In genomic region chr7:47713595-47713994, GRCh38 we compare ENCODE assay signal across 20 cellular contexts.
A peak's percentile ranks its signal among the peaks of the same experiment; 100 is the strongest.
DNase-seq lines count a peak whose midpoint lies in the region; ATAC-seq, FAIRE-seq and TF ChIP-seq lines count a peak whose summit lies in the region.
"Had no signal": no experiment of that assay in that cellular context is flagged by ENCODE, and none has a peak within 500 bp of the region (broad histone marks: within the 10 kb centered on the region; RNA-seq: fewer than 3 reads in every experiment).

No MANE protein-coding gene starts in this region.

- H3K79me2 ChIP-seq in DOHH2 (ENCODE audit: control insufficient read depth, low read length) = no peaks in the 10 kb centered on the region
- no peaks in the 10 kb centered on the region for H3K79me2 ChIP-seq in OCI-LY1 (ENCODE audit: insufficient read depth, low read length)
- no peaks in the 10 kb centered on the region for H3K79me2 ChIP-seq in K562 (ENCODE audit: control insufficient read depth, insufficient read depth, low read length)

- H3K4me2 ChIP-seq in DOHH2 (ENCODE audit: low read length) = peak overlapping the region; percentile 77
- H3K4me2 ChIP-seq in OCI-LY1 (ENCODE audit: low read length) = peak overlapping the region; percentile 32; the same call in 1 of the 2 replicates
- H3K4me2 ChIP-seq in K562 (ENCODE audit: insufficient read depth, low read length) = no peak overlapping the region
- H3K4me2 ChIP-seq: BLaER1 treated with 17β-estradiol and CSF1 and Interleukin-3, amounts not matched to agents 10 nM and 100 nM had no signal

- in situ Hi-C loops in K562 (cut with MboI) = no loop called here

- H3K9me2 ChIP-seq in DOHH2 (replicated peaks; ENCODE audit: control insufficient read depth, low read length) (no peaks in the 10 kb centered on the region), OCI-LY1 (ENCODE audit: low read depth, low read length) (no peaks in the 10 kb centered on the region)

- no peak for TF ChIP-seq EP300 in K562 (IDR thresholded peaks at IDR 0.05; ENCODE audit: low read length)

- ATAC-seq in K562 (no peak), HG02623 (IDR thresholded peaks at IDR 0.05; ENCODE audit: unreplicated experiment) (no peak)
- ATAC-seq: CD8-positive, alpha-beta T cell; GM12878 had no signal

- H3K4me1 Mint-ChIP-seq in osteocyte (ENCODE audit: unreplicated experiment) = peaks cover 1% of the 10 kb centered on the region

- DNase-seq in K562 (ENCODE audit: extremely low read depth in 1 of 4, low spot score in 3 of 4) (no peak), osteocyte (ENCODE audit: extremely low spot score, unreplicated experiment) (peak; percentile 36), A172 (ENCODE audit: low spot score) (no peak)
- no peak for DNase-seq in activated CD4-positive, alpha-beta T cell treated with anti-CD3 and anti-CD28 coated beads for 4 hours
- DNase-seq: 8988T; Calu3; CD8-positive, alpha-beta T cell; DMS79 treated with DMSO at 0.1 percent for 48 hours; EL; GM23248; HCEC 1CT had no signal

- H3K27ac ChIP-seq in DOHH2 (ENCODE audit: low read depth, low read length) (peak overlapping the region; percentile 97), OCI-LY1 (ENCODE audit: low read depth, low read length, poor library complexity, severe bottlenecking) (peak overlapping the region; percentile 99), K562 (ENCODE audit: extremely low read depth, low read depth, low read length) (no peak overlapping the region)
- H3K27ac ChIP-seq: BLaER1 treated with 17β-estradiol and CSF1 and Interleukin-3, amounts not matched to agents 10 nM and 100 nM; GM23248; HL-60 had no signal

- H3K27ac Mint-ChIP-seq in osteocyte (ENCODE audit: unreplicated experiment) = no peak overlapping the region
- H3K27ac Mint-ChIP-seq: B cell; CD8-positive, alpha-beta T cell; IgD-negative memory B cell had no signal

- H3K9me1 ChIP-seq in K562 (ENCODE audit: control insufficient read depth, insufficient read depth, low read length) = no peaks in the 10 kb centered on the region

- no TSS peak for BruUV-seq in K562 (replicated peaks; lab: Mats Ljungman, UMichigan)

- no peaks in the 10 kb centered on the region for H3K36me3 Mint-ChIP-seq in osteocyte (ENCODE audit: unreplicated experiment)
- H3K36me3 Mint-ChIP-seq: CD8-positive, alpha-beta T cell; IgD-negative memory B cell had no signal

- H4K20me1 ChIP-seq in DOHH2 (ENCODE audit: control insufficient read depth, insufficient read depth, low read depth, low read length) (no peaks in the 10 kb centered on the region), OCI-LY1 (ENCODE audit: insufficient read depth, low read length) (no peaks in the 10 kb centered on the region), K562 (replicated peaks; ENCODE audit: control insufficient read depth, insufficient read depth, low read length) (no peaks in the 10 kb centered on the region; the same call in 1 of the 2 replicates)
- H4K20me1 ChIP-seq: BLaER1 treated with 17β-estradiol and CSF1 and Interleukin-3, amounts not matched to agents 10 nM and 100 nM had no signal

- no peaks in the 10 kb centered on the region for H3K27me3 ChIP-seq in DOHH2 (ENCODE audit: control insufficient read depth, low read length)
- no peaks in the 10 kb centered on the region for H3K27me3 ChIP-seq in OCI-LY1 (ENCODE audit: insufficient read depth, low read length)
- peaks cover 5 to 24% of the 10 kb centered on the region in 2 experiments; a peak in 4 of 5 replicates for H3K27me3 ChIP-seq in K562 (ENCODE audit: control insufficient read depth in 2 of 2, insufficient read depth in 2 of 2, low read length in 2 of 2)
- H3K27me3 ChIP-seq: BLaER1 treated with 17β-estradiol and CSF1 and Interleukin-3, amounts not matched to agents 10 nM and 100 nM had no signal

- CTCF ChIA-PET in K562 (lab: Yijun Ruan, JAX; ENCODE audit: low intra/inter-chr PET ratio) = no interaction called here

- POLR2A ChIA-PET in K562 (lab: Yijun Ruan, JAX) = no interaction called here

- H3K9ac ChIP-seq in OCI-LY1 (ENCODE audit: low read length) = peak overlapping the region; percentile 39
- H3K9ac ChIP-seq in K562 (ENCODE audit: insufficient read depth in 1 of 2, low read depth in 2 of 2, low read length in 2 of 2) = no peak overlapping the region
- H3K9ac ChIP-seq: BLaER1 treated with 17β-estradiol and CSF1 and Interleukin-3, amounts not matched to agents 10 nM and 100 nM; GM23248 had no signal

- no peak for FAIRE-seq in K562 (lab: Jason Lieb, UNC)
- FAIRE-seq: GM12878, H54 had no signal

- no peaks in the 10 kb centered on the region for H3K9me3 Mint-ChIP-seq in osteocyte (ENCODE audit: unreplicated experiment)
- H3K9me3 Mint-ChIP-seq: CD8-positive, alpha-beta T cell; IgD-negative memory B cell had no signal

- no peaks in the 10 kb centered on the region for H3K9me3 ChIP-seq in DOHH2 (ENCODE audit: control insufficient read depth, insufficient read depth, low read length)
- no peaks in the 10 kb centered on the region for H3K9me3 ChIP-seq in OCI-LY1 (ENCODE audit: low read length)
- H3K9me3 ChIP-seq in K562 (replicated peaks; ENCODE audit: control insufficient read depth, insufficient read depth, low read depth, low read length) = no peaks in the 10 kb centered on the region
- H3K9me3 ChIP-seq: BLaER1 treated with 17β-estradiol and CSF1 and Interleukin-3, amounts not matched to agents 10 nM and 100 nM had no signal

- no peak for TF ChIP-seq RAD21 in K562 (CRISPR knock-in tag; conservative IDR thresholded peaks at IDR 0.05 in 1 of 2, IDR thresholded peaks at IDR 0.05 in 1 of 2)

- TF ChIP-seq POLR2A in K562 (conservative IDR thresholded peaks at IDR 0.05) = no peak

- H3K4me3 ChIP-seq in DOHH2 (ENCODE audit: low read length) = peak overlapping the region; percentile 60
- H3K4me3 ChIP-seq in OCI-LY1 (ENCODE audit: low read depth, low read length, poor library complexity, severe bottlenecking) = no peak overlapping the region
- no peak overlapping the region for H3K4me3 ChIP-seq in K562
- H3K4me3 ChIP-seq: BLaER1 treated with 17β-estradiol and CSF1 and Interleukin-3, amounts not matched to agents 10 nM and 100 nM; GM12878; GM23248 had no signal

- intact Hi-C loops in K562 (cut with micrococcal nuclease) = no loop called here

- WGBS in K562 (ENCODE audit: insufficient coverage, low coverage, missing lambda C conversion rate) = 3% methylated on average over 6 of the region's 6 CpGs

- H3K4me1 ChIP-seq in DOHH2 (ENCODE audit: control insufficient read depth, low read length) (peaks cover 98% of the 10 kb centered on the region), OCI-LY1 (ENCODE audit: insufficient read depth, low read length, severe bottlenecking) (peaks cover 78% of the 10 kb centered on the region), K562 (replicated peaks in 1 of 2; ENCODE audit: control insufficient read depth in 2 of 2, insufficient read depth in 2 of 2, low read length in 2 of 2) (no peaks in the 10 kb centered on the region)

- H3K36me3 ChIP-seq in DOHH2 (ENCODE audit: control insufficient read depth, low read length) (peaks cover 5% of the 10 kb centered on the region), OCI-LY1 (ENCODE audit: insufficient read depth, low read length) (no peaks in the 10 kb centered on the region), K562 (ENCODE audit: control insufficient read depth, insufficient read depth, low read length) (no peaks in the 10 kb centered on the region)
- H3K36me3 ChIP-seq: BLaER1 treated with 17β-estradiol and CSF1 and Interleukin-3, amounts not matched to agents 10 nM and 100 nM had no signal

- no peak overlapping the region for H3K4me3 Mint-ChIP-seq in osteocyte (ENCODE audit: unreplicated experiment)
- H3K4me3 Mint-ChIP-seq: B cell; CD8-positive, alpha-beta T cell; IgD-negative memory B cell had no signal

- H2AFZ ChIP-seq in OCI-LY1 (ENCODE audit: low read length) (no peak overlapping the region; the same call in 1 of the 2 replicates), K562 (ENCODE audit: low read depth, low read length) (no peak overlapping the region)
- H2AFZ ChIP-seq: GM23248 had no signal

- no peaks in the 10 kb centered on the region for H3K27me3 Mint-ChIP-seq in osteocyte (ENCODE audit: unreplicated experiment)
- H3K27me3 Mint-ChIP-seq: B cell, IgD-negative memory B cell had no signal

- H3F3A ChIP-seq in DOHH2 (ENCODE audit: control insufficient read depth, insufficient read depth) (peaks cover 37% of the 10 kb centered on the region), OCI-LY1 (ENCODE audit: insufficient read depth, low read length) (peaks cover 21% of the 10 kb centered on the region)

- TF ChIP-seq CTCF in DOHH2 (IDR thresholded peaks at IDR 0.05; ENCODE audit: low read depth, low read length, poor library complexity, severe bottlenecking) = no peak
- TF ChIP-seq CTCF in OCI-LY1 (IDR thresholded peaks at IDR 0.05; ENCODE audit: low read length) = no peak
- no peak for TF ChIP-seq CTCF in K562 (IDR thresholded peaks at IDR 0.05 in 2 of 3, conservative IDR thresholded peaks at IDR 0.05 in 1 of 3; ENCODE audit: insufficient read depth in 2 of 3, low read depth in 1 of 3, low read length in 3 of 3)
- TF ChIP-seq CTCF in osteocyte (IDR thresholded peaks at IDR 0.05) = no peak
